Comparison of ENCODE assay signal across 9 cellular contexts in the genomic region with DNA sequence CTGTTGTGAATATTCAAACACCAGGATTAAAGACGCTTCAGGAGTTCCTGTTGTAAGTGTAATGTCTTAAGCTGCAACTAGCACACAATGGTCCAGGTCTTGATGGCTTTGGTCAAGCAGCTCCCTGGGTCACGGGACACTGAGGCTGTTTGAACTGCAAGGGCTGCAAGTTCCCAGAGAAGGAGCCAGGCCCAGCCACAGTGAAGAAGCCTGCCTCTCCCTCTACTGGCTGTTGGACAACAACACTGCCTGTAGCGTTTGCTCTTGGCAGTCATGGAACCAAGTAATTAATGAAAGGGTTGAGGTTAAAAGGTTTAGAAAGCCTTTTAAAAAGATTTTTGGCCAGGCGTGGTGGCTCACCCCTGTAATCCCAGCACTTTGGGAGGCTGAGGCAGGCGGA. TPM values are rescaled to one million over a fixed set of nuclear protein-coding genes. Genes with fewer than 3 reads are reported as not detected.
DNase-seq lines count a peak whose midpoint lies in the region; ATAC-seq and TF ChIP-seq lines count a peak whose summit lies in the region.
"Had no signal": no experiment of that assay in that cellular context is flagged by ENCODE, and none has a peak within 500 bp of the region (broad histone marks: within the 10 kb centered on the region; RNA-seq: fewer than 3 reads in every experiment).

No MANE protein-coding gene starts in this region.

- H4K91ac ChIP-seq in neuronal stem cell (ENCODE audit: low read depth, low read length, poor library complexity): no peak overlapping the region

- H3K27ac Mint-ChIP-seq in natural killer cell treated with Interleukin-12 subunit alpha and Interleukin-12 subunit beta and Interleukin-15 and Interleukin-18, amount 100 ng/mL, for 72 hours: no peak overlapping the region
- H3K27ac Mint-ChIP-seq: dendritic cell treated with granulocyte-macrophage colony-stimulating factor and Interleukin-4, amounts not matched to agents 40 ng/mL and 50 ng/mL, for 4 days had no signal

- H3K27me3 Mint-ChIP-seq in natural killer cell treated with Interleukin-12 subunit alpha and Interleukin-12 subunit beta and Interleukin-15 and Interleukin-18, amount 100 ng/mL, for 72 hours: peaks cover 8 to 12% of the 10 kb centered on the region in 2 donors

- WGBS in neuronal stem cell (ENCODE audit: extremely low coverage in 2 of 2, insufficient read length in 2 of 2, insufficient replicate concordance in 1 of 2), 2 donors: no CpG with 5 or more reads among the region's 5 CpGs

- DNase-seq in GM03348 (ENCODE audit: low spot score) (peak; percentile 69), NCI-H460 (ENCODE audit: extremely low read depth, low read depth) (peak; percentile 31), epithelial cell of esophagus (ENCODE audit: low read depth) (peak; percentile 30), neuronal stem cell (ENCODE audit: low spot score) (peak; percentile 8), T-helper 1 cell (no peak), NCI-H524 treated with DMSO at 0.1 percent for 48 hours (lab: John Stamatoyannopoulos, UW) (no peak), NCI-H128 (lab: John Stamatoyannopoulos, UW; ENCODE audit: unreplicated experiment) (no peak)
- no peak for DNase-seq in natural killer cell treated with Interleukin-12 subunit alpha and Interleukin-12 subunit beta and Interleukin-15 and Interleukin-18, amount 100 ng/mL, for 72 hours (ENCODE audit: low spot score)

- no peaks in the 10 kb centered on the region for H3K4me1 Mint-ChIP-seq in natural killer cell treated with Interleukin-12 subunit alpha and Interleukin-12 subunit beta and Interleukin-15 and Interleukin-18, amount 100 ng/mL, for 72 hours (ENCODE audit: low read depth in 2 of 2)

- no peak overlapping the region for H3K14ac ChIP-seq in neuronal stem cell (ENCODE audit: low read length)

- H2AFZ ChIP-seq in neuronal stem cell (ENCODE audit: low read length): peak overlapping the region; percentile 58

- no peaks in the 10 kb centered on the region for H3K36me3 ChIP-seq in neuronal stem cell (replicated peaks in 1 of 2; ENCODE audit: control insufficient read depth in 2 of 2, insufficient read depth in 2 of 2, low read length in 2 of 2)

- H3K27me3 ChIP-seq in neuronal stem cell (ENCODE audit: control insufficient read depth in 3 of 3, insufficient read depth in 3 of 3, low read depth in 1 of 3, low read length in 3 of 3): peaks cover 0 to 3% (median 2%) of the 10 kb centered on the region in 3 experiments

- H3K79me1 ChIP-seq in neuronal stem cell (ENCODE audit: low read depth, low read length): no peaks in the 10 kb centered on the region

- H3K9me3 ChIP-seq in neuronal stem cell (replicated peaks in 1 of 2; ENCODE audit: control insufficient read depth in 2 of 2, insufficient read depth in 1 of 2, low read depth in 1 of 2, low read length in 2 of 2): no peaks in the 10 kb centered on the region

- H3K9me3 Mint-ChIP-seq in natural killer cell treated with Interleukin-12 subunit alpha and Interleukin-12 subunit beta and Interleukin-15 and Interleukin-18, amount 100 ng/mL, for 72 hours: no peaks in the 10 kb centered on the region
- H3K9me3 Mint-ChIP-seq: dendritic cell treated with granulocyte-macrophage colony-stimulating factor and Interleukin-4, amounts not matched to agents 40 ng/mL and 50 ng/mL, for 4 days had no signal

- no peak overlapping the region for H4K8ac ChIP-seq in neuronal stem cell (ENCODE audit: low read depth, low read length)

- no peaks in the 10 kb centered on the region for H3K4me1 ChIP-seq in neuronal stem cell (ENCODE audit: control insufficient read depth in 2 of 2, insufficient read depth in 1 of 2, low read depth in 1 of 2, low read length in 2 of 2)

- H3K4me2 ChIP-seq in neuronal stem cell (ENCODE audit: insufficient read depth, low read length, poor library complexity, severe bottlenecking): no peak overlapping the region

- H2BK15ac ChIP-seq in neuronal stem cell (ENCODE audit: low read length): no peak overlapping the region

- H3K4me3 Mint-ChIP-seq in natural killer cell treated with Interleukin-12 subunit alpha and Interleukin-12 subunit beta and Interleukin-15 and Interleukin-18, amount 100 ng/mL, for 72 hours: no peak overlapping the region
- H3K4me3 Mint-ChIP-seq: dendritic cell treated with granulocyte-macrophage colony-stimulating factor and Interleukin-4, amounts not matched to agents 40 ng/mL and 50 ng/mL, for 4 days had no signal

- no peak overlapping the region for H3K4me3 ChIP-seq in epithelial cell of esophagus (ENCODE audit: low read length)
- no peak overlapping the region for H3K4me3 ChIP-seq in neuronal stem cell (ENCODE audit: low read length in 2 of 2)

- H3K27ac ChIP-seq in neuronal stem cell (replicated peaks; ENCODE audit: low read length): no peak overlapping the region

- TF ChIP-seq CTCF in epithelial cell of esophagus (IDR thresholded peaks at IDR 0.05; ENCODE audit: insufficient read depth, low read depth, low read length, missing control alignments): peak; percentile 50

- H3K18ac ChIP-seq in neuronal stem cell (ENCODE audit: low read length): no peak overlapping the region

- no peak overlapping the region for H3K23ac ChIP-seq in neuronal stem cell (ENCODE audit: low read depth, low read length, poor library complexity)

- no peak overlapping the region for H3K9ac ChIP-seq in neuronal stem cell (ENCODE audit: low read depth, low read length, poor library complexity)

- H3K36me3 Mint-ChIP-seq in natural killer cell treated with Interleukin-12 subunit alpha and Interleukin-12 subunit beta and Interleukin-15 and Interleukin-18, amount 100 ng/mL, for 72 hours: no peaks in the 10 kb centered on the region

- no peak overlapping the region for H3K4ac ChIP-seq in neuronal stem cell (ENCODE audit: low read length)

- no peak overlapping the region for H2AK5ac ChIP-seq in neuronal stem cell (ENCODE audit: low read depth, low read length)

- H2BK12ac ChIP-seq in neuronal stem cell (ENCODE audit: low read length): no peak overlapping the region

- no peak overlapping the region for H2BK120ac ChIP-seq in neuronal stem cell (ENCODE audit: low read depth, low read length)

- ATAC-seq in natural killer cell treated with Interleukin-12 subunit alpha and Interleukin-12 subunit beta and Interleukin-15 and Interleukin-18, amount 100 ng/mL, for 72 hours: no peak

- no peak overlapping the region for H2BK5ac ChIP-seq in neuronal stem cell (ENCODE audit: low read length)

RNA-seq across cellular contexts. Expression of a gene that starts 31.9 kb away (rescaled TPM):
- total RNA-seq in NCI-H460 (2014; rRNA removed; shearing (Covaris generic)): 25.6 and 33.6 TPM in 2 replicates
- 75.1 and 88.9 TPM in 2 replicates for polyA plus RNA-seq in NCI-H460 (2014; cell fraction: nucleus; rRNA removed)
- 25.4 TPM for polyA plus RNA-seq in neuronal stem cell (2013, experiment 1 of 2)
- 24.9 TPM for polyA plus RNA-seq in neuronal stem cell (2013, experiment 2 of 2)
- total RNA-seq in natural killer cell treated with Interleukin-12 subunit alpha and Interleukin-12 subunit beta and Interleukin-15 and Interleukin-18, amount 100 ng/mL, for 72 hours: 10 to 100 TPM; 78.7 to 92.5 TPM

Comparison
In these comparisons a context has a peak if more than half of its experiments do, and no peak if none do; other contexts are left out.
1. DNase-seq: peak in GM03348 (single experiment), NCI-H460 (single experiment), epithelial cell of esophagus (single experiment) and neuronal stem cell (single experiment); none in natural killer cell treated with Interleukin-12 subunit alpha and Interleukin-12 subunit beta and Interleukin-15 and Interleukin-18, amount 100 ng/mL, for 72 hours (single experiment), T-helper 1 cell (0 of 5), NCI-H524 treated with DMSO at 0.1 percent for 48 hours (single experiment) and NCI-H128 (single experiment).